In the genomic region with DNA sequence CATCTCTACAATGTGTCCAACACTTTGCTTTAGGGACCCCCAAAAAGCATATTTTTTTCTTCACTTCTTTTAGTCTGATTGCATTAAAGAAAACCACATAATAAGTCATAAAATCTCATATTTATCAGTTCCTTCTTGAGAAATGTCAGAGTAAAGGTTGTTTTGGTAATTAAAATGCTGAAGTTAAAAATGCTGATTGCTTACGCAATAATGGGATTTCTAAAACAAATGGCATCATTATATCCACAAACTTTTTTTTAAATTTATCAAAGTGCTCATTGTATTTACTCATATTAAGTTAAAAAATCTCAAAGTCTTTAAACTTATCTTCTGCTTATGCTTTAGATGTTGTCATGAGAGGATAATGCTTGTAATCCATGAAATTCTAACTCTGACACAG, we compare ENCODE assay signal across 24 cellular contexts.
A peak's percentile ranks its signal among the peaks of the same experiment; 100 is the strongest.
DNase-seq lines count a peak whose midpoint lies in the region; ATAC-seq, FAIRE-seq and TF ChIP-seq lines count a peak whose summit lies in the region.
"Had no signal": no experiment of that assay in that cellular context is flagged by ENCODE, and none has a peak within 500 bp of the region (broad histone marks: within the 10 kb centered on the region; RNA-seq: fewer than 3 reads in every experiment).

No MANE protein-coding gene starts in this region.

- H3K9me3 ChIP-seq in IMR-90 (ENCODE audit: control insufficient read depth, insufficient read depth, low read length) (no peaks in the 10 kb centered on the region), H1 (ENCODE audit: insufficient read depth in 2 of 2, low read depth in 1 of 2, low read length in 1 of 2) (no peaks in the 10 kb centered on the region), stomach (no peaks in the 10 kb centered on the region), breast epithelium (no peaks in the 10 kb centered on the region), lower lobe of right lung (no peaks in the 10 kb centered on the region)
- H3K9me3 ChIP-seq: BE2C, BLaER1, Caco-2 had no signal

- no peaks in the 10 kb centered on the region for H3K79me2 ChIP-seq in H1 (ENCODE audit: control insufficient read depth in 1 of 2, insufficient read depth in 2 of 2, low read length in 2 of 2)

- H4K5ac ChIP-seq in IMR-90 (ENCODE audit: low read depth, low read length), result no peak overlapping the region
- H4K5ac ChIP-seq in H1 (ENCODE audit: insufficient read length, low read depth, low read length), result no peak overlapping the region

- H3K56ac ChIP-seq in IMR-90 (ENCODE audit: extremely low read depth, insufficient read depth, low read length) (no peak overlapping the region), H1 (replicated peaks; ENCODE audit: insufficient read length, low read depth, low read length) (no peak overlapping the region)

- WGBS in IMR-90 (ENCODE audit: extremely low coverage in 2 of 2, insufficient read length in 1 of 2), 2 experiments, result no CpG with 5 or more reads among the region's 1 CpG
- 83% methylated on average over 1 of the region's 1 CpG; no CpG with 5 or more reads in 1 of the 2 experiments for WGBS in H1 (ENCODE audit: extremely low coverage in 1 of 2, insufficient coverage in 1 of 2, insufficient read length in 1 of 2, insufficient replicate concordance in 2 of 2, low coverage in 1 of 2, low lambda C conversion rate in 2 of 2, missing lambda C conversion rate in 1 of 2), 2 experiments
- WGBS in stomach, 5 donors, result 86 to 95% (median 88%) methylated on average over 1 of the region's 1 CpG

- H3K4me1 ChIP-seq in IMR-90 (ENCODE audit: control insufficient read depth, insufficient read depth, low read length) (no peaks in the 10 kb centered on the region), H1 (replicated peaks in 1 of 4; ENCODE audit: control insufficient read depth in 3 of 4, insufficient read depth in 4 of 4, low read length in 3 of 4) (no peaks in the 10 kb centered on the region), stomach (no peaks in the 10 kb centered on the region), breast epithelium (no peaks in the 10 kb centered on the region), lower lobe of right lung (no peaks in the 10 kb centered on the region)
- H3K4me1 ChIP-seq: BLaER1, Caco-2 had no signal

- BruUV-seq in IMR-90 (replicated peaks; lab: Mats Ljungman, UMichigan), result no TSS peak

- H3K23ac ChIP-seq in IMR-90 (ENCODE audit: low read depth, low read length), result no peak overlapping the region
- H3K23ac ChIP-seq in H1 (ENCODE audit: insufficient read length), result no peak overlapping the region

- POLR2A ChIA-PET in IMR-90 (lab: Charles Lee; ENCODE audit: unreplicated experiment) (no interaction called here), H1 (lab: Charles Lee; ENCODE audit: partially characterized antibody) (no interaction called here)

- no peak overlapping the region for H3K18ac ChIP-seq in IMR-90 (ENCODE audit: low read depth, low read length)
- no peak overlapping the region for H3K18ac ChIP-seq in H1 (ENCODE audit: extremely low read depth, low read length)

- no peak for FAIRE-seq in H1 (lab: Jason Lieb, UNC)
- FAIRE-seq: A204.1, D721Med, G401.6, GM12891, GM19239 had no signal

- H2AK5ac ChIP-seq in IMR-90 (ENCODE audit: low read depth, low read length) (no peak overlapping the region), H1 (ENCODE audit: low read depth, low read length) (no peak overlapping the region)

- no peak for TF ChIP-seq EP300 in H1 (IDR thresholded peaks at IDR 0.05; ENCODE audit: borderline replicate concordance in 1 of 2, low read depth in 2 of 2, low read length in 2 of 2)
- TF ChIP-seq EP300 in stomach (IDR thresholded peaks at IDR 0.05), result no peak

- no peak overlapping the region for H2BK15ac ChIP-seq in IMR-90 (ENCODE audit: low read depth, low read length)
- H2BK15ac ChIP-seq in H1 (ENCODE audit: low read length), result no peak overlapping the region

- H4K20me1 ChIP-seq in IMR-90 (ENCODE audit: insufficient read depth, low read length) (no peaks in the 10 kb centered on the region), H1 (replicated peaks in 1 of 2; ENCODE audit: control insufficient read depth in 1 of 2, insufficient read depth in 2 of 2, low read length in 2 of 2) (no peaks in the 10 kb centered on the region)
- H4K20me1 ChIP-seq: BLaER1 had no signal

- no peak for DNase-seq in IMR-90
- DNase-seq in H1 (ENCODE audit: low read depth in 1 of 2, low spot score in 2 of 2), result no peak
- peak; percentile 15 for DNase-seq in foreskin melanocyte
- DNase-seq in stomach, result no peak
- DNase-seq in breast epithelium (ENCODE audit: low spot score in 2 of 2), result no peak
- no peak for DNase-seq in lower lobe of right lung
- DNase-seq: 8988T; ACHN; BE2C; C1 segment of cervical spinal cord; Caco-2; Calu3; CD4-positive, alpha-beta memory T cell; CD4-positive, CD25-positive, alpha-beta regulatory T cell; CD8-positive, alpha-beta memory T cell; DMS79 treated with DMSO at 0.1 percent for 48 hours; GF-D8 had no signal

- H4K91ac ChIP-seq in IMR-90 (ENCODE audit: insufficient read depth, low read depth, low read length), result no peak overlapping the region
- no peak overlapping the region for H4K91ac ChIP-seq in H1 (replicated peaks; ENCODE audit: insufficient read length, low read length)

- H3K9ac ChIP-seq in IMR-90 (ENCODE audit: low read depth, low read length) (no peak overlapping the region), H1 (replicated peaks in 1 of 4; ENCODE audit: extremely low read depth in 1 of 4, low read depth in 3 of 4, low read length in 3 of 4) (no peak overlapping the region)
- H3K9ac ChIP-seq: BLaER1 had no signal

- TF ChIP-seq CTCF in IMR-90 (conservative IDR thresholded peaks at IDR 0.05; ENCODE audit: low read depth, low read length) (no peak), H1 (IDR thresholded peaks at IDR 0.05; ENCODE audit: control extremely low read depth in 1 of 3, insufficient read depth in 1 of 3, low read depth in 1 of 3, low read length in 3 of 3) (no peak), stomach (IDR thresholded peaks at IDR 0.05) (no peak), breast epithelium (IDR thresholded peaks at IDR 0.05) (no peak), lower lobe of right lung (IDR thresholded peaks at IDR 0.05) (no peak)

- no peaks in the 10 kb centered on the region for H3K9me1 ChIP-seq in IMR-90 (ENCODE audit: insufficient read depth, low read length)

- H3K27ac ChIP-seq in IMR-90 (ENCODE audit: insufficient read depth, low read length) (no peak overlapping the region), H1 (ENCODE audit: low read depth, low read length) (no peak overlapping the region), stomach (no peak overlapping the region), breast epithelium (no peak overlapping the region), lower lobe of right lung (no peak overlapping the region)
- H3K27ac ChIP-seq: BLaER1 had no signal

- no peak overlapping the region for H3K14ac ChIP-seq in IMR-90 (replicated peaks; ENCODE audit: low read depth, low read length)
- no peak overlapping the region for H3K14ac ChIP-seq in H1 (ENCODE audit: insufficient read length)

- H2AFZ ChIP-seq in IMR-90 (replicated peaks; ENCODE audit: low read length, poor library complexity), result no peak overlapping the region
- H2AFZ ChIP-seq in H1 (ENCODE audit: low read length), result no peak overlapping the region

- intact Hi-C loops in IMR-90 (cut with micrococcal nuclease) (no loop called here), stomach (cut with DNase I; ENCODE audit: low total_unique reads) (no loop called here), breast epithelium (cut with DNase I; ENCODE audit: low total_unique reads) (no loop called here), lower lobe of right lung (cut with DNase I) (no loop called here)

- H3K4me3 ChIP-seq in IMR-90 (ENCODE audit: insufficient read depth, low read depth, low read length), result no peak overlapping the region
- H3K4me3 ChIP-seq in H1 (ENCODE audit: extremely low read depth in 1 of 4, insufficient read depth in 2 of 4, low read depth in 3 of 4, low read length in 4 of 4), result no peak overlapping the region
- H3K4me3 ChIP-seq in stomach, result no peak overlapping the region
- H3K4me3 ChIP-seq in breast epithelium, result no peak overlapping the region
- no peak overlapping the region for H3K4me3 ChIP-seq in lower lobe of right lung
- H3K4me3 ChIP-seq: BLaER1 had no signal

- CTCF ChIA-PET in IMR-90 (lab: Yijun Ruan, JAX) (no interaction called here), H1 (lab: Charles Lee; ENCODE audit: partially characterized antibody) (no interaction called here)

- TF ChIP-seq POLR2A in IMR-90 (IDR thresholded peaks at IDR 0.05; ENCODE audit: low read depth, low read length), result no peak
- TF ChIP-seq POLR2A in H1 (IDR thresholded peaks at IDR 0.05; ENCODE audit: control extremely low read depth in 1 of 2, low read depth in 2 of 2, low read length in 2 of 2), result no peak
- no peak for TF ChIP-seq POLR2A in stomach (IDR thresholded peaks at IDR 0.05)
- TF ChIP-seq POLR2A in breast epithelium (IDR thresholded peaks at IDR 0.05), result no peak

- H3K4me2 ChIP-seq in IMR-90 (ENCODE audit: low read depth, low read length) (no peak overlapping the region), H1 (ENCODE audit: insufficient read depth in 1 of 2, low read depth in 2 of 2, low read length in 2 of 2) (no peak overlapping the region)
- H3K4me2 ChIP-seq: BLaER1 had no signal

- no peak overlapping the region for H2BK12ac ChIP-seq in H1 (ENCODE audit: low read depth, low read length)

- H3K23me2 ChIP-seq in H1 (ENCODE audit: low read depth, low read length), result no peaks in the 10 kb centered on the region; the same call in 1 of the 2 replicates

- in situ Hi-C loops in IMR-90 (cut with MboI; ENCODE audit: low sequenced_read_pairs), result no loop called here

- ATAC-seq in IMR-90 (ENCODE audit: low read depth), result no peak
- no peak for ATAC-seq in HG03520 (IDR thresholded peaks at IDR 0.05; ENCODE audit: unreplicated experiment)
- ATAC-seq in lower lobe of right lung, result no peak

- H4K8ac ChIP-seq in IMR-90 (ENCODE audit: low read depth in 2 of 2, low read length in 2 of 2), result no peak overlapping the region
- no peak overlapping the region for H4K8ac ChIP-seq in H1 (ENCODE audit: extremely low read depth, insufficient read depth, low read length)

- H3K27me3 ChIP-seq in IMR-90 (ENCODE audit: control insufficient read depth, insufficient read depth, low read length) (no peaks in the 10 kb centered on the region), H1 (replicated peaks in 1 of 4; ENCODE audit: control insufficient read depth in 3 of 4, extremely low read depth in 1 of 4, insufficient read depth in 3 of 4, low read length in 3 of 4) (peaks cover 0 to 1% (median 0%) of the 10 kb centered on the region in 4 experiments; a peak in 1 of 7 replicates), stomach (no peaks in the 10 kb centered on the region), breast epithelium (no peaks in the 10 kb centered on the region), lower lobe of right lung (ENCODE audit: low read depth) (no peaks in the 10 kb centered on the region)
- H3K27me3 ChIP-seq: BE2C, BLaER1 had no signal

- H3K79me1 ChIP-seq in IMR-90 (ENCODE audit: low read depth in 1 of 2, low read length in 2 of 2) (peaks cover 4 to 27% of the 10 kb centered on the region in 2 experiments; a peak in 3 of 4 replicates), H1 (ENCODE audit: low read depth, low read length) (no peaks in the 10 kb centered on the region)

- H3K36me3 ChIP-seq in IMR-90 (ENCODE audit: control insufficient read depth, insufficient read depth, low read length) (no peaks in the 10 kb centered on the region), H1 (ENCODE audit: control insufficient read depth in 2 of 4, insufficient read depth in 4 of 4, low read length in 3 of 4) (no peaks in the 10 kb centered on the region), stomach (no peaks in the 10 kb centered on the region), breast epithelium (no peaks in the 10 kb centered on the region), lower lobe of right lung (no peaks in the 10 kb centered on the region)
- H3K36me3 ChIP-seq: BE2C, BLaER1 had no signal

- dilution Hi-C loops in IMR-90 (cut with HindIII; ENCODE audit: low sequenced_read_pairs, unreplicated experiment), result no loop called here

- H2AK9ac ChIP-seq in IMR-90 (replicated peaks; ENCODE audit: low read depth, low read length, poor library complexity), result no peak overlapping the region

- H3K4ac ChIP-seq in IMR-90 (ENCODE audit: low read depth, low read length) (0 out of 2 replicates have a peak overlapping the region, but pooled peaks have one; percentile 22), H1 (replicated peaks; ENCODE audit: insufficient read length, low read depth, low read length) (no peak overlapping the region)

- H2BK5ac ChIP-seq in IMR-90 (ENCODE audit: low read depth, low read length, poor library complexity, severe bottlenecking), result no peak overlapping the region
- no peak overlapping the region for H2BK5ac ChIP-seq in H1 (ENCODE audit: low read depth, low read length)

- H2BK120ac ChIP-seq in IMR-90 (ENCODE audit: low read depth, low read length) (no peak overlapping the region), H1 (replicated peaks; ENCODE audit: low read depth, low read length) (no peak overlapping the region)

- TF ChIP-seq RAD21 in IMR-90 (IDR thresholded peaks at IDR 0.05; ENCODE audit: low read length), result no peak
- TF ChIP-seq RAD21 in H1 (IDR thresholded peaks at IDR 0.05 in 1 of 2, conservative IDR thresholded peaks at IDR 0.05 in 1 of 2; ENCODE audit: low read depth in 2 of 2, low read length in 2 of 2), result no peak

- H2BK20ac ChIP-seq in IMR-90 (ENCODE audit: low read depth, low read length) (no peak overlapping the region), H1 (ENCODE audit: low read length) (no peak overlapping the region)
